Comparison of ENCODE assay signal across 1 cellular context in the genomic region with DNA sequence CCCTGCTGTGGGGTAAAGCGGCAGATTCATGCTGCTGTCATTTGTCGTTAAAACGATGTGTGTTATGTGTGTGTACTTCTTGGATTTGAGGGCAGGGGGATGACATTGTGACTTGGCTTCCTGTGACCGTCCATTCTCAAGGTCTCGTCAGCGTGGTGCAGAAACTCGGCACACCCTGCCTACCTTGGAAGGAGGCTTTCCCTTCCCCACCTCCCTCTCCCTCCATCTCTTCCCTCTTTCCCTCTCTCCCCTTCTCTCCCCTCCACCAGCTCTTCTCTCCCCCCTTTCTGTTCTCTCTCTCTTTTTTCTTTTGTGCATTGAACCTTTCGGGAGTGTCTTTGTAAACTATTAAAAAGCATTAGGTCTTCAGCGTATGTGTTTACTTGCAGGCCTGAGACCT.
TF ChIP-seq lines count a peak whose summit lies in the region.

No MANE protein-coding gene starts in this region.

TF ChIP-seq in HEK293, 187 proteins besides CTCF, POLR2A, EP300 and RAD21:
- TF ChIP-seq, protein P1, sequence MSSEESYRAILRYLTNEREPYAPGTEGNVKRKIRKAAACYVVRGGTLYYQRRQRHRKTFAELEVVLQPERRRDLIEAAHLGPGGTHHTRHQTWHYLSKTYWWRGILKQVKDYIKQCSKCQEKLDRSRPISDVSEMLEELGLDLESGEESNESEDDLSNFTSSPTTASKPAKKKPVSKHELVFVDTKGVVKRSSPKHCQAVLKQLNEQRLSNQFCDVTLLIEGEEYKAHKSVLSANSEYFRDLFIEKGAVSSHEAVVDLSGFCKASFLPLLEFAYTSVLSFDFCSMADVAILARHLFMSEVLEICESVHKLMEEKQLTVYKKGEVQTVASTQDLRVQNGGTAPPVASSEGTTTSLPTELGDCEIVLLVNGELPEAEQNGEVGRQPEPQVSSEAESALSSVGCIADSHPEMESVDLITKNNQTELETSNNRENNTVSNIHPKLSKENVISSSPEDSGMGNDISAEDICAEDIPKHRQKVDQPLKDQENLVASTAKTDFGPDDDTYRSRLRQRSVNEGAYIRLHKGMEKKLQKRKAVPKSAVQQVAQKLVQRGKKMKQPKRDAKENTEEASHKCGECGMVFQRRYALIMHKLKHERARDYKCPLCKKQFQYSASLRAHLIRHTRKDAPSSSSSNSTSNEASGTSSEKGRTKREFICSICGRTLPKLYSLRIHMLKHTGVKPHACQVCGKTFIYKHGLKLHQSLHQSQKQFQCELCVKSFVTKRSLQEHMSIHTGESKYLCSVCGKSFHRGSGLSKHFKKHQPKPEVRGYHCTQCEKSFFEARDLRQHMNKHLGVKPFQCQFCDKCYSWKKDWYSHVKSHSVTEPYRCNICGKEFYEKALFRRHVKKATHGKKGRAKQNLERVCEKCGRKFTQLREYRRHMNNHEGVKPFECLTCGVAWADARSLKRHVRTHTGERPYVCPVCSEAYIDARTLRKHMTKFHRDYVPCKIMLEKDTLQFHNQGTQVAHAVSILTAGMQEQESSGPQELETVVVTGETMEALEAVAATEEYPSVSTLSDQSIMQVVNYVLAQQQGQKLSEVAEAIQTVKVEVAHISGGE (tag by site-specific recombination; conservative IDR thresholded peaks at IDR 0.05; ENCODE audit: low read depth): 0 out of 2 replicates have a peak, but pooled peaks have one; percentile 29
- TF ChIP-seq ZBTB17 (tag by site-specific recombination; IDR thresholded peaks at IDR 0.05): 0 out of 2 replicates have a peak, but pooled peaks have one; percentile 15
- TF ChIP-seq, protein P2, sequence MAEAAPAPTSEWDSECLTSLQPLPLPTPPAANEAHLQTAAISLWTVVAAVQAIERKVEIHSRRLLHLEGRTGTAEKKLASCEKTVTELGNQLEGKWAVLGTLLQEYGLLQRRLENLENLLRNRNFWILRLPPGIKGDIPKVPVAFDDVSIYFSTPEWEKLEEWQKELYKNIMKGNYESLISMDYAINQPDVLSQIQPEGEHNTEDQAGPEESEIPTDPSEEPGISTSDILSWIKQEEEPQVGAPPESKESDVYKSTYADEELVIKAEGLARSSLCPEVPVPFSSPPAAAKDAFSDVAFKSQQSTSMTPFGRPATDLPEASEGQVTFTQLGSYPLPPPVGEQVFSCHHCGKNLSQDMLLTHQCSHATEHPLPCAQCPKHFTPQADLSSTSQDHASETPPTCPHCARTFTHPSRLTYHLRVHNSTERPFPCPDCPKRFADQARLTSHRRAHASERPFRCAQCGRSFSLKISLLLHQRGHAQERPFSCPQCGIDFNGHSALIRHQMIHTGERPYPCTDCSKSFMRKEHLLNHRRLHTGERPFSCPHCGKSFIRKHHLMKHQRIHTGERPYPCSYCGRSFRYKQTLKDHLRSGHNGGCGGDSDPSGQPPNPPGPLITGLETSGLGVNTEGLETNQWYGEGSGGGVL (tag by site-specific recombination; IDR thresholded peaks at IDR 0.05): peak; percentile 66
- TF ChIP-seq ZNF366 (tag by site-specific recombination; conservative IDR thresholded peaks at IDR 0.05): peak; percentile 74
- TF ChIP-seq ZNF335 (tag by site-specific recombination; conservative IDR thresholded peaks at IDR 0.05): peak; percentile 42; the same call in 1 of the 2 replicates
- TF ChIP-seq, protein P3, sequence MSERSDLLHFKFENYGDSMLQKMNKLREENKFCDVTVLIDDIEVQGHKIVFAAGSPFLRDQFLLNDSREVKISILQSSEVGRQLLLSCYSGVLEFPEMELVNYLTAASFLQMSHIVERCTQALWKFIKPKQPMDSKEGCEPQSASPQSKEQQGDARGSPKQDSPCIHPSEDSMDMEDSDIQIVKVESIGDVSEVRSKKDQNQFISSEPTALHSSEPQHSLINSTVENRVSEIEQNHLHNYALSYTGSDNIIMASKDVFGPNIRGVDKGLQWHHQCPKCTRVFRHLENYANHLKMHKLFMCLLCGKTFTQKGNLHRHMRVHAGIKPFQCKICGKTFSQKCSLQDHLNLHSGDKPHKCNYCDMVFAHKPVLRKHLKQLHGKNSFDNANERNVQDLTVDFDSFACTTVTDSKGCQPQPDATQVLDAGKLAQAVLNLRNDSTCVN (tag by site-specific recombination; optimal IDR thresholded peaks at IDR 0.05): peak; percentile 21
TF ChIP-seq in HEK293: peak in this region for 6; not testable (repeated sequence) for 181.
